13 cellular contexts compared by ENCODE assay signal in the genomic region with DNA sequence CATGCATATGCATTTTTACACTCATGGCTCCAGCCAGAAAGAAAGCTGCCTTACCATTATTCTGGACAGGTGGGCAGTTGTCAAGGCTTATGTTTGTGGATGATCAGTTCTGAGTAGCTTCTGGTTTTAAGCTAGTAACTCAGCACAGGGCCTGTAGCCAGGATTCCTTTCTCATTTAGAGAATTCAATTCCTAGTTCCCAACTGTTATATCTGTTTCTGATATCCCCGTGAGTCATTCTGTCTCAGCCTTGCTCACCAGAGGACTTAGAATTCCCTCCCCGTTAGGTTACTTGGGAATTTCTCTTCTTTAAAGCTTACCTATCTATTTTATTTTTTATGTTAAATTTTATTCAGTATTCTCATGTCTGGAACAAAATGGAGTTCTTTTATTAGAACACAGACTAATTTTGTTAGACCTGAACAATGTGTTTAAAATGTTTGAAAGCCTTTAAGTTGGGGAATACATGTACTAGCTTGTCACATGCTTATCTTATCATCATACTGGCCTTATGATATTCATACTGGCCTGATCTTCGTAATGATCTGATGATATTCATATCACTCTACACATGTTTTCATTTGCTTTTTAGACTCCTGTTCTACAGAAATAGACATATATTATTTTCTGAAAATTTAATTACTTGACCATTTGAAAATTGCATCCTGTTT. TPM values are rescaled to one million over a fixed set of nuclear protein-coding genes. Genes with fewer than 3 reads are reported as not detected.
DNase-seq lines count a peak whose midpoint lies in the region; ATAC-seq and FAIRE-seq lines count a peak whose summit lies in the region.
"Had no signal": no experiment of that assay in that cellular context is flagged by ENCODE, and none has a peak within 500 bp of the region (broad histone marks: within the 10 kb centered on the region; RNA-seq: fewer than 3 reads in every experiment).

No MANE protein-coding gene starts in this region.

- no peak overlapping the region for H3K4me3 ChIP-seq in esophagus (ENCODE audit: low read depth in 1 of 2, low read length in 2 of 2)

- H3K9me3 ChIP-seq in esophagus (ENCODE audit: control insufficient read depth in 2 of 2, insufficient read depth in 1 of 2, low read depth in 1 of 2, low read length in 1 of 2), result no peaks in the 10 kb centered on the region

- peak; percentile 56 for DNase-seq in AG20443 (ENCODE audit: low spot score)
- DNase-seq in RPMI7951 (ENCODE audit: low read depth), result peak; percentile 61
- peak; percentile 76 for DNase-seq in myocyte (ENCODE audit: low read depth)
- no peak for DNase-seq in urothelium cell line (ENCODE audit: low spot score)
- DNase-seq in D341Med (ENCODE audit: low spot score), result no peak
- DNase-seq in left lobe of liver (ENCODE audit: low spot score), result no peak
- DNase-seq: CD4-positive, CD25-positive, alpha-beta regulatory T cell; cerebellar nuclear complex; NCI-H510A; nucleus accumbens had no signal

- H3K4me1 ChIP-seq in esophagus (ENCODE audit: control insufficient read depth in 2 of 2, insufficient read depth in 2 of 2, low read length in 1 of 2), result no peaks in the 10 kb centered on the region

- ATAC-seq in left lobe of liver (no peak), HG03342 (IDR thresholded peaks at IDR 0.05; ENCODE audit: unreplicated experiment) (no peak)

- 30 to 35% methylated on average over 3 of the region's 3 CpGs for WGBS in esophagus, 2 donors

- no peak for FAIRE-seq in urothelium cell line (lab: Jason Lieb, UNC)
- FAIRE-seq: GM12892 had no signal

- H3K36me3 ChIP-seq in esophagus (ENCODE audit: control insufficient read depth in 2 of 2, insufficient read depth in 2 of 2, low read length in 1 of 2), result no peaks in the 10 kb centered on the region

- no peaks in the 10 kb centered on the region for H3K27me3 ChIP-seq in esophagus (ENCODE audit: control insufficient read depth in 1 of 2, insufficient read depth in 2 of 2, low read length in 2 of 2)

- peak overlapping the region; percentile 75 to 82 for H3K27ac ChIP-seq in esophagus (ENCODE audit: low read depth in 2 of 2, low read length in 1 of 2)

RNA-seq across cellular contexts. Expression of gene CAST, which starts 47.1 kb away (rescaled TPM):
- total RNA-seq in RPMI7951 (2014; rRNA removed; shearing (Covaris generic)), result 102 and 134 TPM in 2 replicates
- 100 to 1,000 TPM; 205 to 245 TPM for polyA plus RNA-seq in esophagus
- total RNA-seq in myocyte (146 and 183 TPM in 2 replicates), left lobe of liver (84.4 TPM)
- 93.1 TPM for polyA plus RNA-seq in myocyte (2012)

Comparison
In these comparisons a context has a peak if more than half of its experiments do, and no peak if none do; other contexts are left out.
1. DNase-seq: peak in AG20443 (single experiment), RPMI7951 (single experiment) and myocyte (single experiment); none in urothelium cell line (single experiment), D341Med (single experiment) and left lobe of liver (single experiment).